ENCODE assay signal across 17 cellular contexts in the genomic region with DNA sequence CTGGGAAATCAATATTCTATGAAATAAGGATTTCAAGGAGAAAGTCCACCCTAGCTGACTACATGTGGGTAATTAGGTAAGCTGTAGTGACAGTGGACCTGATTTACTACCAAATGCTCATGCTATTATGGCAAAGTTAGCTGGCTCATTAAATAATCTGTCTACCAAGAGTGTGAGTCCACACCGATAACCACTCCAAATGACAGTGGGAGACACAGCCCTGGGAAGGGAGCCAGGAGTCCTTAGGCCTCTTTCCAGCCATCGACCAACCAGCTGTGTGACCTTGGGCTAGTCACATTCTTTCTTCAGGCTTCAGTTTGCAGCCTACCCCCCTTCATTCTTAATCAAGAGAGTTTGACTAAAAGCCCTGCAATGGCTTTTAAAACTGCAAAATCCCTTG. TPM values are rescaled to one million over a fixed set of nuclear protein-coding genes. Genes with fewer than 3 reads are reported as not detected.
"Had no signal": no experiment of that assay in that cellular context is flagged by ENCODE, and none has a peak within 500 bp of the region (broad histone marks: within the 10 kb centered on the region; RNA-seq: fewer than 3 reads in every experiment).

No MANE protein-coding gene starts in this region.

- DNase-seq: activated CD4-positive, alpha-beta T cell treated with anti-CD3 and anti-CD28 coated beads, Interleukin-2, amount 10 ng/mL, durations not matched to agents 7 days and 5 days; activated CD8-positive, alpha-beta memory T cell treated with anti-CD3 and anti-CD28 coated beads, Interleukin-2, amount 50 U/mL, for 48 hours; activated gamma-delta T cell; activated T-cell treated with anti-CD3 and anti-CD28 coated beads, Interleukin-2, amount 50 U/mL, for 72 hours; head of caudate nucleus; lower lobe of right lung; spleen; stimulated activated naive CD8-positive, alpha-beta T cell treated with anti-CD3 and anti-CD28 coated beads, Interleukin-15, amount 100 ng/mL, for 72 hours; upper lobe of left lung had no signal

- ATAC-seq: activated T-cell treated with anti-CD3 and anti-CD28 coated beads, Interleukin-2, amount 50 U/mL, for 72 hours; lower lobe of right lung; sciatic nerve; stimulated activated naive CD8-positive, alpha-beta T cell treated with anti-CD3 and anti-CD28 coated beads, Interleukin-15, amount 100 ng/mL, for 72 hours had no signal

- H3K4me1 ChIP-seq: neural progenitor cell, spleen, upper lobe of left lung had no signal

- H3K27ac ChIP-seq: epithelial cell of prostate, lower lobe of right lung, neural progenitor cell, upper lobe of left lung had no signal

- H3K4me3 ChIP-seq: lower lobe of right lung, neural progenitor cell, spleen, upper lobe of left lung had no signal

- H3K27me3 ChIP-seq: neural progenitor cell, upper lobe of left lung had no signal

- H3K9me3 ChIP-seq: lower lobe of right lung, spleen, upper lobe of left lung had no signal

- H3K36me3 ChIP-seq: lower lobe of right lung, neural progenitor cell, spleen, upper lobe of left lung had no signal

RNA-seq across cellular contexts. Expression of a gene that starts 45.7 kb away (rescaled TPM):
- total RNA-seq: dermis microvascular lymphatic vessel endothelial cell, frontal cortex, lower lobe of right lung, osteocyte, pulmonary artery endothelial cell, temporal lobe had no signal
